8 cellular contexts compared by ENCODE assay signal in the genomic region with DNA sequence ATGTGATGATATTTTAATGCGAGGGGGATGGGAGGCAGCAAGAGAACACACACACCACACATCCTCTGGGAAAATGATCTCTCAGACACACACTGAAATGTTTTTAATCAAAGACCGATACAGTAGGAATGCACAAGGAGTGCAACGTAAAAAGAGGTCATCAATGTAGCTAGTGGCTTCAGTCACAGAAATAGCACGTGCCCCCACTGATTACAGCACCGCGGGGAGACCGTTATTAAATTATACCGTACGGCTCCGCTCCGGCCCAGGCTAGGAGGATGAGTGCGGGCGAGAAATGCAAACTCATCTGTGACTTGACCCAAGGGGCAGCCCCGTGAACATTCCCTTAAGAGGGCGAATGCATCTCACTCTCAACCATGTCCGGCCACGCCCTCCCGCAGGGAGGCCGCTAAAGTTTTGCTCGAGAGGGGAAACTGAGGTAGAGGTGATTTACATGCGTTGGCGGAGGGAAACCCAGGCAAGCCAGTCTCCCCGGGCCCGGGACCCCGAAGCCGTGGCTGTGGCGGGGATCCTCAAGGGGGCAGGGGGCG. TPM values are rescaled to one million over a fixed set of nuclear protein-coding genes. Genes with fewer than 3 reads are reported as not detected.
A peak's percentile ranks its signal among the peaks of the same experiment; 100 is the strongest.
DNase-seq lines count a peak whose midpoint lies in the region; ATAC-seq and TF ChIP-seq lines count a peak whose summit lies in the region.

No MANE protein-coding gene starts in this region.

- no peaks in the 10 kb centered on the region for H3K36me3 ChIP-seq in brain microvascular endothelial cell (replicated peaks)

- in situ Hi-C loops in ACHN (cut with HindIII; ENCODE audit: low pct_ligation_motif_present, low pct_unique_long_range_greater_than_20kb, low sequenced_read_pairs) (no loop called here), brain microvascular endothelial cell (cut with HindIII; ENCODE audit: low pct_ligation_motif_present, low sequenced_read_pairs) (no loop called here)

- H3K27me3 ChIP-seq in brain microvascular endothelial cell (replicated peaks), result no peaks in the 10 kb centered on the region

- peak overlapping the region; percentile 92 for H3K27ac ChIP-seq in brain microvascular endothelial cell

- ATAC-seq in GM18517 (IDR thresholded peaks at IDR 0.05; ENCODE audit: unreplicated experiment) (peak; percentile 35), HG03039 (IDR thresholded peaks at IDR 0.05; ENCODE audit: unreplicated experiment) (peak; percentile 45)

- DNase-seq in ACHN (peak; percentile 60), SK-N-DZ (ENCODE audit: low spot score) (peak; percentile 33), brain microvascular endothelial cell (peak; percentile 41), iris pigment epithelial cell (ENCODE audit: low read depth) (peak; percentile 74), NCI-H128 (lab: John Stamatoyannopoulos, UW; ENCODE audit: unreplicated experiment) (no peak)
- peak; percentile 3 to 44 for DNase-seq in stimulated activated CD4-positive, alpha-beta T cell treated with anti-CD3 and anti-CD28 coated beads, Interleukin-15, amount 100 ng/mL, for 1 hour (ENCODE audit: low read depth in 1 of 2, low spot score in 1 of 2)

- TF ChIP-seq CTCF in brain microvascular endothelial cell (IDR thresholded peaks at IDR 0.05; ENCODE audit: low read depth, low read length, missing control alignments), result no peak

- H3K4me3 ChIP-seq in brain microvascular endothelial cell (ENCODE audit: low read depth, low read length), result peak overlapping the region; percentile 94

RNA-seq across cellular contexts. Expression of gene UBR4, which starts 0.6 kb away (rescaled TPM):
- polyA plus RNA-seq in SK-N-DZ (2014; cell fraction: cytosol; rRNA removed), result 38.6 and 40.6 TPM in 2 replicates
- 87.7 and 145 TPM in 2 replicates for polyA plus RNA-seq in SK-N-DZ (2014; cell fraction: nucleus; rRNA removed)

RNA-seq across cellular contexts. Expression of gene EMC1, which starts 41.8 kb away (rescaled TPM):
- 22.8 and 48.2 TPM in 2 replicates for polyA plus RNA-seq in SK-N-DZ (2014; cell fraction: cytosol; rRNA removed)
- 50.8 and 77.6 TPM in 2 replicates for polyA plus RNA-seq in SK-N-DZ (2014; cell fraction: nucleus; rRNA removed)

RNA-seq across cellular contexts. Expression of gene MRTO4, which starts 42.1 kb away (rescaled TPM):
- polyA plus RNA-seq in SK-N-DZ (2014; cell fraction: cytosol; rRNA removed), result 73.2 and 77.9 TPM in 2 replicates
- 28.2 and 37.4 TPM in 2 replicates for polyA plus RNA-seq in SK-N-DZ (2014; cell fraction: nucleus; rRNA removed)
